ENCODE assay signal across 36 cellular contexts in genomic region chr16:2809149-2809760, GRCh38. TPM values are rescaled to one million over a fixed set of nuclear protein-coding genes. Genes with fewer than 3 reads are reported as not detected.
DNase-seq lines count a peak whose midpoint lies in the region; ATAC-seq and TF ChIP-seq lines count a peak whose summit lies in the region.
"Had no signal": no experiment of that assay in that cellular context is flagged by ENCODE, and none has a peak within 500 bp of the region (broad histone marks: within the 10 kb centered on the region; RNA-seq: fewer than 3 reads in every experiment).

No MANE protein-coding gene starts in this region.

- H3K79me2 ChIP-seq in osteoblast (ENCODE audit: insufficient read depth, low read length) = no peaks in the 10 kb centered on the region

- H3K4me1 ChIP-seq in HEK293 (ENCODE audit: control insufficient read depth, insufficient read depth, low read length) (no peaks in the 10 kb centered on the region), osteoblast (ENCODE audit: insufficient read depth, low read length) (no peaks in the 10 kb centered on the region)
- H3K4me1 ChIP-seq: A549, BE2C, Caco-2 had no signal

- no peak overlapping the region for H3K4me3 Mint-ChIP-seq in activated T-helper 2 cell treated with anti-CD3 and anti-CD28 coated beads, Interferon-gamma antibody, Interleukin-2, Interleukin-4, amounts not matched to agents 10 μg/mL and 5 μg/mL and 100 μg/mL, durations not matched to agents 14 hours and 24 hours and 36 hours (ENCODE audit: low read depth)
- H3K4me3 Mint-ChIP-seq: B cell; CD14-positive monocyte; CD4-positive, alpha-beta memory T cell; CD4-positive, alpha-beta T cell; CD4-positive, CD25-positive, alpha-beta regulatory T cell; CD8-positive, alpha-beta memory T cell; CD8-positive, alpha-beta T cell had no signal

- DNase-seq in activated T-helper 2 cell treated with anti-CD3 and anti-CD28 coated beads, Interferon-gamma antibody, Interleukin-2, Interleukin-4, amounts not matched to agents 10 μg/mL and 5 μg/mL and 100 μg/mL, durations not matched to agents 14 hours and 24 hours and 36 hours (ENCODE audit: low spot score) = no peak
- peak; percentile 17 for DNase-seq in osteoblast (ENCODE audit: insufficient read length, low spot score, missing footprints)
- DNase-seq in left colon = no peak
- DNase-seq: 8988T; ACHN; AML-193; BE2C; C1 segment of cervical spinal cord; Caco-2; Calu3; CD4-positive, alpha-beta memory T cell; CD4-positive, alpha-beta T cell; CD4-positive, CD25-positive, alpha-beta regulatory T cell; CD8-positive, alpha-beta T cell; COR-L47; DMS 273 treated with DMSO at 0.1 percent for 48 hours; DMS153; DMS53; DMS79; DMS79 treated with DMSO at 0.1 percent for 48 hours; DND-41; EL had no signal

- no peaks in the 10 kb centered on the region for H4K20me1 ChIP-seq in osteoblast (ENCODE audit: insufficient read depth, low read length)
- H4K20me1 ChIP-seq: BLaER1; BLaER1 treated with 17β-estradiol and CSF1 and Interleukin-3, amounts not matched to agents 10 nM and 100 nM had no signal

- no peak for TF ChIP-seq CTCF in HEK293 (tag by site-specific recombination; IDR thresholded peaks at IDR 0.05)
- TF ChIP-seq CTCF in osteoblast (IDR thresholded peaks at IDR 0.05; ENCODE audit: extremely low read depth, low read depth, low read length) = no peak

- H3K4me1 Mint-ChIP-seq in activated T-helper 2 cell treated with anti-CD3 and anti-CD28 coated beads, Interferon-gamma antibody, Interleukin-2, Interleukin-4, amounts not matched to agents 10 μg/mL and 5 μg/mL and 100 μg/mL, durations not matched to agents 14 hours and 24 hours and 36 hours (ENCODE audit: low read depth) = no peaks in the 10 kb centered on the region
- H3K4me1 Mint-ChIP-seq: B cell; CD4-positive, alpha-beta memory T cell; CD4-positive, CD25-positive, alpha-beta regulatory T cell; CD8-positive, alpha-beta memory T cell had no signal

- H3K4me3 ChIP-seq in HEK293 (ENCODE audit: low read depth, low read length) (no peak overlapping the region), osteoblast (ENCODE audit: insufficient read depth, low read length) (no peak overlapping the region)
- H3K4me3 ChIP-seq: A549; BLaER1; BLaER1 treated with 17β-estradiol and CSF1 and Interleukin-3, amounts not matched to agents 10 nM and 100 nM had no signal

- H2AFZ ChIP-seq in osteoblast (ENCODE audit: low read length) = no peak overlapping the region

- no peak overlapping the region for H3K4me2 ChIP-seq in osteoblast (ENCODE audit: insufficient read depth, low read length)
- H3K4me2 ChIP-seq: A549; BLaER1; BLaER1 treated with 17β-estradiol and CSF1 and Interleukin-3, amounts not matched to agents 10 nM and 100 nM had no signal

- H3K9me3 ChIP-seq in HEK293 (ENCODE audit: control insufficient read depth, insufficient read depth, low read depth, low read length) (no peaks in the 10 kb centered on the region), osteoblast (ENCODE audit: low read depth, low read length) (peaks cover 2% of the 10 kb centered on the region)
- H3K9me3 ChIP-seq: BE2C, Caco-2 had no signal

- CTCF ChIA-PET in HEK293 (lab: Yijun Ruan, JAX) = interaction anchor here (0.7 kb wide), 2 partner anchors 14 to 15 kb away, joined by 3 to 4 read pairs; no protein-coding TSS in a partner anchor

- peaks cover 5% of the 10 kb centered on the region for H3K9me3 Mint-ChIP-seq in activated T-helper 2 cell treated with anti-CD3 and anti-CD28 coated beads, Interferon-gamma antibody, Interleukin-2, Interleukin-4, amounts not matched to agents 10 μg/mL and 5 μg/mL and 100 μg/mL, durations not matched to agents 14 hours and 24 hours and 36 hours
- H3K9me3 Mint-ChIP-seq: CD4-positive, alpha-beta T cell had no signal

- ATAC-seq in HG03025 (IDR thresholded peaks at IDR 0.05; ENCODE audit: low FRiP score, unreplicated experiment) (no peak), HG03521 (IDR thresholded peaks at IDR 0.05; ENCODE audit: unreplicated experiment) (no peak), left colon (no peak)
- ATAC-seq: A549; CD8-positive, alpha-beta T cell had no signal

- peak overlapping the region; percentile 15 for H3K27ac Mint-ChIP-seq in activated T-helper 2 cell treated with anti-CD3 and anti-CD28 coated beads, Interferon-gamma antibody, Interleukin-2, Interleukin-4, amounts not matched to agents 10 μg/mL and 5 μg/mL and 100 μg/mL, durations not matched to agents 14 hours and 24 hours and 36 hours
- H3K27ac Mint-ChIP-seq: B cell; CD14-positive monocyte; CD4-positive, alpha-beta memory T cell; CD4-positive, alpha-beta T cell; CD4-positive, CD25-positive, alpha-beta regulatory T cell; CD8-positive, alpha-beta T cell had no signal

- H3K36me3 ChIP-seq in HEK293 (ENCODE audit: control insufficient read depth in 2 of 2, insufficient read depth in 1 of 2, low read length in 2 of 2) (no peaks in the 10 kb centered on the region), osteoblast (ENCODE audit: insufficient read depth, low read length) (no peaks in the 10 kb centered on the region)
- H3K36me3 ChIP-seq: BE2C; BLaER1; BLaER1 treated with 17β-estradiol and CSF1 and Interleukin-3, amounts not matched to agents 10 nM and 100 nM had no signal

- peaks cover 19% of the 10 kb centered on the region for H3K27me3 Mint-ChIP-seq in activated T-helper 2 cell treated with anti-CD3 and anti-CD28 coated beads, Interferon-gamma antibody, Interleukin-2, Interleukin-4, amounts not matched to agents 10 μg/mL and 5 μg/mL and 100 μg/mL, durations not matched to agents 14 hours and 24 hours and 36 hours (ENCODE audit: low read depth)

- H3K27ac ChIP-seq in HEK293 (ENCODE audit: extremely low read depth, low read depth, low read length) = no peak overlapping the region
- no peak overlapping the region for H3K27ac ChIP-seq in osteoblast (ENCODE audit: low read depth, low read length)
- H3K27ac ChIP-seq: 22Rv1; A549; BLaER1; BLaER1 treated with 17β-estradiol and CSF1 and Interleukin-3, amounts not matched to agents 10 nM and 100 nM; C4-2B had no signal

- H3K27me3 ChIP-seq in osteoblast (ENCODE audit: insufficient read depth, low read length) = peaks cover 29% of the 10 kb centered on the region
- H3K27me3 ChIP-seq: BLaER1; BLaER1 treated with 17β-estradiol and CSF1 and Interleukin-3, amounts not matched to agents 10 nM and 100 nM had no signal

- intact Hi-C loops in activated T-helper 2 cell treated with anti-CD3 and anti-CD28 coated beads, Interferon-gamma antibody, Interleukin-2, Interleukin-4, amounts not matched to agents 10 μg/mL and 5 μg/mL and 100 μg/mL, durations not matched to agents 14 hours and 24 hours and 36 hours (cut with micrococcal nuclease) = no loop called here
- intact Hi-C loops in left colon (cut with DNase I, micrococcal nuclease) = no loop called here

- no peaks in the 10 kb centered on the region for H3K36me3 Mint-ChIP-seq in activated T-helper 2 cell treated with anti-CD3 and anti-CD28 coated beads, Interferon-gamma antibody, Interleukin-2, Interleukin-4, amounts not matched to agents 10 μg/mL and 5 μg/mL and 100 μg/mL, durations not matched to agents 14 hours and 24 hours and 36 hours (ENCODE audit: low read depth)
- H3K36me3 Mint-ChIP-seq: CD14-positive monocyte; CD4-positive, alpha-beta memory T cell; CD4-positive, CD25-positive, alpha-beta regulatory T cell; CD8-positive, alpha-beta T cell had no signal

- POLR2A ChIA-PET in HEK293 (lab: Yijun Ruan, JAX) = no interaction called here

TF ChIP-seq in HEK293, 187 proteins besides CTCF, POLR2A, EP300 and RAD21 (continues in another document):
- no peak for TF ChIP-seq PRDM4 (tag by site-specific recombination; IDR thresholded peaks at IDR 0.05)
- TF ChIP-seq SETDB1 (IDR thresholded peaks at IDR 0.05; ENCODE audit: insufficient read length, low read length) = peak; percentile 96
- TF ChIP-seq TRIM28 (IDR thresholded peaks at IDR 0.05; ENCODE audit: borderline replicate concordance, low read length) = peak; percentile 91; the same call in 1 of the 2 replicates
- peak; percentile 80 for TF ChIP-seq ZNF677 (tag by site-specific recombination; IDR thresholded peaks at IDR 0.05)

RNA-seq across cellular contexts. Expression of gene PRSS21, which starts 7.8 kb away (rescaled TPM):
- 11.4 and 11.5 TPM in 2 replicates for total RNA-seq in activated T-helper 2 cell treated with anti-CD3 and anti-CD28 coated beads, Interferon-gamma antibody, Interleukin-2, Interleukin-4, amounts not matched to agents 10 μg/mL and 5 μg/mL and 100 μg/mL, durations not matched to agents 14 hours and 24 hours and 36 hours
- not detected in 2 replicates for total RNA-seq in osteoblast
- 1 to 10 TPM; 1.7 to 6.4 TPM for total RNA-seq in left colon
- total RNA-seq: A172; A673; Caco-2; Calu3; CD4-positive, alpha-beta T cell; CD4-positive, CD25-positive, alpha-beta regulatory T cell; Daoy had no signal

RNA-seq across cellular contexts. Expression of gene PRSS41, which starts 11.0 kb away (rescaled TPM):
- total RNA-seq in activated T-helper 2 cell treated with anti-CD3 and anti-CD28 coated beads, Interferon-gamma antibody, Interleukin-2, Interleukin-4, amounts not matched to agents 10 μg/mL and 5 μg/mL and 100 μg/mL, durations not matched to agents 14 hours and 24 hours and 36 hours = not detected in 2 replicates
- total RNA-seq in osteoblast (not detected in 2 replicates), left colon (not detected)
- total RNA-seq: A172; A673; B cell; Caco-2; Calu3; CD4-positive, alpha-beta memory T cell; CD4-positive, alpha-beta T cell; CD4-positive, CD25-positive, alpha-beta regulatory T cell; CD8-positive, alpha-beta memory T cell; CD8-positive, alpha-beta T cell; Daoy had no signal

RNA-seq across cellular contexts. Expression of gene ZG16B, which starts 20.8 kb away (rescaled TPM):
- total RNA-seq in activated T-helper 2 cell treated with anti-CD3 and anti-CD28 coated beads, Interferon-gamma antibody, Interleukin-2, Interleukin-4, amounts not matched to agents 10 μg/mL and 5 μg/mL and 100 μg/mL, durations not matched to agents 14 hours and 24 hours and 36 hours = 7.7 and 8.6 TPM in 2 replicates
- total RNA-seq in osteoblast (0.88 and 1.4 TPM in 2 replicates), left colon (10 to 100 TPM; 40.9 to 50.0 TPM)
- total RNA-seq: A673; B cell; CD4-positive, alpha-beta memory T cell; CD4-positive, alpha-beta T cell; CD4-positive, CD25-positive, alpha-beta regulatory T cell; CD8-positive, alpha-beta T cell had no signal

RNA-seq across cellular contexts. Expression of gene PRSS33, which starts 21.9 kb away (rescaled TPM):
- not detected in 2 replicates for total RNA-seq in activated T-helper 2 cell treated with anti-CD3 and anti-CD28 coated beads, Interferon-gamma antibody, Interleukin-2, Interleukin-4, amounts not matched to agents 10 μg/mL and 5 μg/mL and 100 μg/mL, durations not matched to agents 14 hours and 24 hours and 36 hours
- total RNA-seq in osteoblast (not detected in 2 replicates), left colon (not detected)
- total RNA-seq: A673; B cell; Caco-2; CD4-positive, alpha-beta memory T cell; CD4-positive, alpha-beta T cell; CD4-positive, CD25-positive, alpha-beta regulatory T cell; CD8-positive, alpha-beta T cell; Daoy had no signal

RNA-seq across cellular contexts. Expression of gene ELOB, which starts 32.2 kb away (rescaled TPM):
- total RNA-seq in activated T-helper 2 cell treated with anti-CD3 and anti-CD28 coated beads, Interferon-gamma antibody, Interleukin-2, Interleukin-4, amounts not matched to agents 10 μg/mL and 5 μg/mL and 100 μg/mL, durations not matched to agents 14 hours and 24 hours and 36 hours = 242 and 252 TPM in 2 replicates
- 173 and 195 TPM in 2 replicates for total RNA-seq in osteoblast
- 100 to 1,000 TPM; 209 to 336 TPM for total RNA-seq in left colon
